ENCODE assay signal across 9 cellular contexts in genomic region chr10:117542706-117543244, GRCh38. TPM values are rescaled to one million over a fixed set of nuclear protein-coding genes. Genes with fewer than 3 reads are reported as not detected.
DNase-seq lines count a peak whose midpoint lies in the region; ATAC-seq and TF ChIP-seq lines count a peak whose summit lies in the region.
"Had no signal": no experiment of that assay in that cellular context is flagged by ENCODE, and none has a peak within 500 bp of the region (broad histone marks: within the 10 kb centered on the region; RNA-seq: fewer than 3 reads in every experiment).

TSS of gene EMX2 (plus strand) at chr10:117542746. CDS start at chr10:117543268, 522 bp downstream.

- no peak for ATAC-seq in stimulated activated naive B cell treated with anti-CD40 and anti-IgM and Interleukin-4, amounts not matched to agents 10 μg/mL and 1 μg/mL and 100 μg/mL, for 72 hours (replicated peaks)
- ATAC-seq in GM21528 (IDR thresholded peaks at IDR 0.05; ENCODE audit: low FRiP score, unreplicated experiment), result no peak

- H3K36me3 ChIP-seq in iPS-18a (ENCODE audit: control insufficient read depth, low read depth, low read length), result no peaks in the 10 kb centered on the region
- no peaks in the 10 kb centered on the region for H3K36me3 ChIP-seq in Peyer's patch

- H3K9me3 ChIP-seq in iPS-18a (ENCODE audit: control insufficient read depth, low read depth, low read length) (no peaks in the 10 kb centered on the region), Peyer's patch (no peaks in the 10 kb centered on the region)

- peaks cover 6% of the 10 kb centered on the region for H3K36me3 Mint-ChIP-seq in T-helper 2 cell treated with Interferon-gamma antibody and Interleukin-4, amounts not matched to agents 5 μg/mL and 100 μg/mL, for 36 hours (ENCODE audit: low read depth)
- H3K36me3 Mint-ChIP-seq in activated naive CD8-positive, alpha-beta T cell treated with anti-CD3 and anti-CD28 coated beads for 36 hours, result no peaks in the 10 kb centered on the region
- peaks cover 0 to 11% of the 10 kb centered on the region in 2 donors for H3K36me3 Mint-ChIP-seq in stimulated activated naive B cell treated with anti-CD40 and anti-IgM and Interleukin-4, amounts not matched to agents 10 μg/mL and 1 μg/mL and 100 μg/mL, for 72 hours

- peak within 1 kb of the TSS; percentile 59 for H3K27ac Mint-ChIP-seq in T-helper 2 cell treated with Interferon-gamma antibody and Interleukin-4, amounts not matched to agents 5 μg/mL and 100 μg/mL, for 36 hours
- peak within 1 kb of the TSS; percentile 38 for H3K27ac Mint-ChIP-seq in activated naive CD8-positive, alpha-beta T cell treated with anti-CD3 and anti-CD28 coated beads for 36 hours
- H3K27ac Mint-ChIP-seq in stimulated activated naive B cell treated with anti-CD40 and anti-IgM and Interleukin-4, amounts not matched to agents 10 μg/mL and 1 μg/mL and 100 μg/mL, for 72 hours, result peak within 1 kb of the TSS; percentile 93

- H3K9ac ChIP-seq in iPS-18a (ENCODE audit: low read length), result no peak within 1 kb of the TSS

- H3K4me3 Mint-ChIP-seq in T-helper 2 cell treated with Interferon-gamma antibody and Interleukin-4, amounts not matched to agents 5 μg/mL and 100 μg/mL, for 36 hours, result peak within 1 kb of the TSS; percentile 46
- H3K4me3 Mint-ChIP-seq in activated naive CD8-positive, alpha-beta T cell treated with anti-CD3 and anti-CD28 coated beads for 36 hours, result peak within 1 kb of the TSS; percentile 37
- H3K4me3 Mint-ChIP-seq in stimulated activated naive B cell treated with anti-CD40 and anti-IgM and Interleukin-4, amounts not matched to agents 10 μg/mL and 1 μg/mL and 100 μg/mL, for 72 hours, result peak within 1 kb of the TSS; percentile 62 to 64

- H3K4me3 ChIP-seq in iPS-18a (ENCODE audit: low read length), result peak within 1 kb of the TSS; percentile 52
- H3K4me3 ChIP-seq in Peyer's patch, result peak within 1 kb of the TSS in 2 of 4 donors; percentile 24 to 31

- H3K27ac ChIP-seq in iPS-18a (ENCODE audit: low read length), result no peak within 1 kb of the TSS
- no peak within 1 kb of the TSS for H3K27ac ChIP-seq in Peyer's patch

- DNase-seq in T-helper 2 cell treated with Interferon-gamma antibody and Interleukin-4, amounts not matched to agents 5 μg/mL and 100 μg/mL, for 36 hours (ENCODE audit: low spot score), result no peak
- DNase-seq in T-helper 2 cell (no peak), Peyer's patch (no peak), GF-D8 (lab: John Stamatoyannopoulos, UW) (no peak)
- DNase-seq in activated naive CD8-positive, alpha-beta T cell treated with anti-CD3 and anti-CD28 coated beads for 36 hours, result no peak
- no peak for DNase-seq in stimulated activated naive B cell treated with anti-CD40 and anti-IgM and Interleukin-4, amounts not matched to agents 10 μg/mL and 1 μg/mL and 100 μg/mL, for 72 hours
- DNase-seq: amniotic stem cell had no signal

- peaks cover 88% of the 10 kb centered on the region for H3K27me3 Mint-ChIP-seq in T-helper 2 cell treated with Interferon-gamma antibody and Interleukin-4, amounts not matched to agents 5 μg/mL and 100 μg/mL, for 36 hours (ENCODE audit: low read depth)
- H3K27me3 Mint-ChIP-seq in activated naive CD8-positive, alpha-beta T cell treated with anti-CD3 and anti-CD28 coated beads for 36 hours, result peaks cover 97% of the 10 kb centered on the region
- peaks cover 73 to 92% of the 10 kb centered on the region in 2 donors for H3K27me3 Mint-ChIP-seq in stimulated activated naive B cell treated with anti-CD40 and anti-IgM and Interleukin-4, amounts not matched to agents 10 μg/mL and 1 μg/mL and 100 μg/mL, for 72 hours

- H3K9me3 Mint-ChIP-seq in T-helper 2 cell treated with Interferon-gamma antibody and Interleukin-4, amounts not matched to agents 5 μg/mL and 100 μg/mL, for 36 hours, result no peaks in the 10 kb centered on the region
- no peaks in the 10 kb centered on the region for H3K9me3 Mint-ChIP-seq in activated naive CD8-positive, alpha-beta T cell treated with anti-CD3 and anti-CD28 coated beads for 36 hours
- H3K9me3 Mint-ChIP-seq in stimulated activated naive B cell treated with anti-CD40 and anti-IgM and Interleukin-4, amounts not matched to agents 10 μg/mL and 1 μg/mL and 100 μg/mL, for 72 hours, result peaks cover 0 to 1% of the 10 kb centered on the region in 2 donors

- no peak for TF ChIP-seq CTCF in Peyer's patch (IDR thresholded peaks at IDR 0.05)

- peaks cover 14% of the 10 kb centered on the region for H3K4me1 ChIP-seq in iPS-18a (ENCODE audit: control insufficient read depth, low read depth, low read length)
- peaks cover 0 to 43% (median 0%) of the 10 kb centered on the region in 4 donors for H3K4me1 ChIP-seq in Peyer's patch

- H3K4me1 Mint-ChIP-seq in T-helper 2 cell treated with Interferon-gamma antibody and Interleukin-4, amounts not matched to agents 5 μg/mL and 100 μg/mL, for 36 hours (ENCODE audit: low read depth), result peaks cover 4% of the 10 kb centered on the region
- H3K4me1 Mint-ChIP-seq in activated naive CD8-positive, alpha-beta T cell treated with anti-CD3 and anti-CD28 coated beads for 36 hours, result peaks cover 24% of the 10 kb centered on the region
- H3K4me1 Mint-ChIP-seq in stimulated activated naive B cell treated with anti-CD40 and anti-IgM and Interleukin-4, amounts not matched to agents 10 μg/mL and 1 μg/mL and 100 μg/mL, for 72 hours, result peaks cover 14 to 54% of the 10 kb centered on the region in 2 donors

- TF ChIP-seq POLR2A in Peyer's patch (IDR thresholded peaks at IDR 0.05), result no peak

- H3K27me3 ChIP-seq in iPS-18a (ENCODE audit: control insufficient read depth, insufficient read depth, low read length), result peaks cover 100% of the 10 kb centered on the region
- peaks cover 3 to 93% of the 10 kb centered on the region in 2 donors for H3K27me3 ChIP-seq in Peyer's patch

RNA-seq across cellular contexts. Expression of gene EMX2, which starts in this region (rescaled TPM):
- not detected for total RNA-seq in activated naive CD8-positive, alpha-beta T cell treated with anti-CD3 and anti-CD28 coated beads for 36 hours
- not detected for total RNA-seq in Peyer's patch

Comparison
In these comparisons a context has a peak if more than half of its experiments do, and no peak if none do; other contexts are left out.
1. H3K27ac Mint-ChIP-seq: peak in every context shown above with its lines; median percentile 93 in stimulated activated naive B cell treated with anti-CD40 and anti-IgM and Interleukin-4, amounts not matched to agents 10 μg/mL and 1 μg/mL and 100 μg/mL, for 72 hours; 59 in T-helper 2 cell treated with Interferon-gamma antibody and Interleukin-4, amounts not matched to agents 5 μg/mL and 100 μg/mL, for 36 hours; 38 in activated naive CD8-positive, alpha-beta T cell treated with anti-CD3 and anti-CD28 coated beads for 36 hours.